In genomic region chr1:246434335-246434734, GRCh38 we compare ENCODE assay signal across 20 cellular contexts.
DNase-seq lines count a peak whose midpoint lies in the region; ATAC-seq and TF ChIP-seq lines count a peak whose summit lies in the region.
"Had no signal": no experiment of that assay in that cellular context is flagged by ENCODE, and none has a peak within 500 bp of the region (broad histone marks: within the 10 kb centered on the region; RNA-seq: fewer than 3 reads in every experiment).

No MANE protein-coding gene starts in this region.

- H3K9me3 ChIP-seq in DND-41 (ENCODE audit: insufficient read depth, low read length, severe bottlenecking), result peaks cover 6% of the 10 kb centered on the region
- H3K9me3 ChIP-seq in Karpas-422 (ENCODE audit: low read length), result peaks cover 9% of the 10 kb centered on the region; the same call in 1 of the 2 replicates
- H3K9me3 ChIP-seq in SJCRH30 (replicated peaks), result no peaks in the 10 kb centered on the region
- peaks cover 25% of the 10 kb centered on the region for H3K9me3 ChIP-seq in endodermal cell (ENCODE audit: control insufficient read depth, low read length)
- H3K9me3 ChIP-seq: A549, BE2C had no signal

- WGBS in endodermal cell (ENCODE audit: insufficient coverage in 1 of 2, insufficient read length in 1 of 2), 2 experiments, result 91 to 95% methylated on average over 3 to 5 of the region's 5 CpGs

- H3K9me3 Mint-ChIP-seq in endodermal cell, result peaks cover 12% of the 10 kb centered on the region
- H3K9me3 Mint-ChIP-seq in activated T-cell treated with anti-CD3 and anti-CD28 coated beads, Interleukin-2, amount 50 U/mL, for 72 hours, result peaks cover 6 to 10% of the 10 kb centered on the region in 2 donors
- peaks cover 13% of the 10 kb centered on the region for H3K9me3 Mint-ChIP-seq in T-helper 2 cell treated with Interferon-gamma antibody and Interleukin-4, amounts not matched to agents 5 μg/mL and 100 μg/mL, for 36 hours

- peaks cover 3% of the 10 kb centered on the region; the same call in 1 of the 2 replicates for H3K4me1 ChIP-seq in DND-41 (ENCODE audit: insufficient read depth, low read length)
- H3K4me1 ChIP-seq in Karpas-422 (ENCODE audit: low read length), result peaks cover 10% of the 10 kb centered on the region
- H3K4me1 ChIP-seq in SJCRH30, result no peaks in the 10 kb centered on the region; the same call in 1 of the 2 replicates
- no peaks in the 10 kb centered on the region for H3K4me1 ChIP-seq in endodermal cell (ENCODE audit: control insufficient read depth, insufficient read depth, low read length)
- H3K4me1 ChIP-seq: BE2C had no signal

- H3K4me1 Mint-ChIP-seq in endodermal cell, result peaks cover 10% of the 10 kb centered on the region
- H3K4me1 Mint-ChIP-seq in activated T-cell treated with anti-CD3 and anti-CD28 coated beads, Interleukin-2, amount 50 U/mL, for 72 hours (ENCODE audit: low read depth), result peaks cover under 1% of the 10 kb centered on the region
- H3K4me1 Mint-ChIP-seq in T-helper 2 cell treated with Interferon-gamma antibody and Interleukin-4, amounts not matched to agents 5 μg/mL and 100 μg/mL, for 36 hours (ENCODE audit: low read depth), result peaks cover 7% of the 10 kb centered on the region

- H3K9me2 ChIP-seq in Karpas-422 (replicated peaks; ENCODE audit: insufficient read depth, low read length), result no peaks in the 10 kb centered on the region

- no peak overlapping the region for H3K4me3 Mint-ChIP-seq in endodermal cell
- H3K4me3 Mint-ChIP-seq in activated T-cell treated with anti-CD3 and anti-CD28 coated beads, Interleukin-2, amount 50 U/mL, for 72 hours, result no peak overlapping the region
- H3K4me3 Mint-ChIP-seq in T-helper 2 cell treated with Interferon-gamma antibody and Interleukin-4, amounts not matched to agents 5 μg/mL and 100 μg/mL, for 36 hours, result no peak overlapping the region

- no peaks in the 10 kb centered on the region for H3K27me3 ChIP-seq in DND-41 (ENCODE audit: insufficient read depth, low read length, poor library complexity)
- H3K27me3 ChIP-seq in Karpas-422 (ENCODE audit: low read length), result no peaks in the 10 kb centered on the region
- H3K27me3 ChIP-seq in SJCRH30, result no peaks in the 10 kb centered on the region
- H3K27me3 ChIP-seq in endodermal cell (ENCODE audit: control insufficient read depth, insufficient read depth, low read length, poor library complexity, severe bottlenecking), result no peaks in the 10 kb centered on the region
- H3K27me3 ChIP-seq: BE2C had no signal

- H3K9ac ChIP-seq in DND-41 (ENCODE audit: low read depth, low read length) (no peak overlapping the region), Karpas-422 (ENCODE audit: low read length) (no peak overlapping the region), endodermal cell (ENCODE audit: extremely low read depth, low read length, poor library complexity, severe bottlenecking) (no peak overlapping the region)

- DNase-seq in DND-41, result no peak
- peak; percentile 44 for DNase-seq in Karpas-422
- DNase-seq in SJCRH30, result peak; percentile 9 to 28
- no peak for DNase-seq in endodermal cell
- no peak for DNase-seq in activated T-cell treated with anti-CD3 and anti-CD28 coated beads, Interleukin-2, amount 50 U/mL, for 72 hours
- DNase-seq in T-helper 2 cell treated with Interferon-gamma antibody and Interleukin-4, amounts not matched to agents 5 μg/mL and 100 μg/mL, for 36 hours (ENCODE audit: low spot score), result no peak
- DNase-seq: BE2C, DMS79 treated with DMSO at 0.1 percent for 48 hours, MM.1S, NCI-H1092, NCI-H1436, NCI-H187 treated with DMSO at 0.1 percent for 48 hours, NCI-H345, NCI-H524, OCI-M1 had no signal

- H3K27ac ChIP-seq in DND-41 (ENCODE audit: low read length) (no peak overlapping the region), Karpas-422 (ENCODE audit: low read length) (no peak overlapping the region), SJCRH30 (no peak overlapping the region), endodermal cell (ENCODE audit: low read depth, low read length) (no peak overlapping the region)

- no peak overlapping the region for H2AFZ ChIP-seq in DND-41 (ENCODE audit: low read depth, low read length)
- no peak overlapping the region for H2AFZ ChIP-seq in Karpas-422 (ENCODE audit: low read length)

- H4K20me1 ChIP-seq in DND-41 (ENCODE audit: insufficient read depth, low read length) (no peaks in the 10 kb centered on the region), Karpas-422 (ENCODE audit: insufficient read depth, low read depth, low read length) (peaks cover 17% of the 10 kb centered on the region)

- no peaks in the 10 kb centered on the region for H3K27me3 Mint-ChIP-seq in endodermal cell (ENCODE audit: insufficient read depth)
- H3K27me3 Mint-ChIP-seq in activated T-cell treated with anti-CD3 and anti-CD28 coated beads, Interleukin-2, amount 50 U/mL, for 72 hours (ENCODE audit: low read depth), result no peaks in the 10 kb centered on the region
- H3K27me3 Mint-ChIP-seq in T-helper 2 cell treated with Interferon-gamma antibody and Interleukin-4, amounts not matched to agents 5 μg/mL and 100 μg/mL, for 36 hours (ENCODE audit: low read depth), result no peaks in the 10 kb centered on the region

- H3K79me2 ChIP-seq in DND-41 (ENCODE audit: insufficient read depth, low read length) (no peaks in the 10 kb centered on the region), Karpas-422 (ENCODE audit: low read length) (no peaks in the 10 kb centered on the region)

- no peak overlapping the region for H3K27ac Mint-ChIP-seq in endodermal cell
- no peak overlapping the region for H3K27ac Mint-ChIP-seq in activated T-cell treated with anti-CD3 and anti-CD28 coated beads, Interleukin-2, amount 50 U/mL, for 72 hours
- H3K27ac Mint-ChIP-seq in T-helper 2 cell treated with Interferon-gamma antibody and Interleukin-4, amounts not matched to agents 5 μg/mL and 100 μg/mL, for 36 hours, result no peak overlapping the region

- H3K4me3 ChIP-seq in DND-41 (ENCODE audit: low read depth in 1 of 2, low read length in 2 of 2) (no peak overlapping the region), Karpas-422 (ENCODE audit: low read length) (no peak overlapping the region), SJCRH30 (no peak overlapping the region), endodermal cell (ENCODE audit: low read length) (peak overlapping the region; percentile 64)
- H3K4me3 ChIP-seq: A549, SK-N-MC had no signal

- H3K4me2 ChIP-seq in DND-41 (ENCODE audit: insufficient read depth, low read length) (no peak overlapping the region), Karpas-422 (ENCODE audit: low read depth, low read length, poor library complexity, severe bottlenecking) (no peak overlapping the region)

- H3K36me3 ChIP-seq in DND-41 (ENCODE audit: insufficient read depth, low read length), result no peaks in the 10 kb centered on the region
- no peaks in the 10 kb centered on the region for H3K36me3 ChIP-seq in Karpas-422 (ENCODE audit: insufficient read depth, low read length)
- no peaks in the 10 kb centered on the region for H3K36me3 ChIP-seq in SJCRH30
- no peaks in the 10 kb centered on the region for H3K36me3 ChIP-seq in endodermal cell (ENCODE audit: control insufficient read depth, insufficient read depth, low read length)
- H3K36me3 ChIP-seq: BE2C had no signal

- no peak for TF ChIP-seq CTCF in DND-41 (IDR thresholded peaks at IDR 0.05; ENCODE audit: borderline replicate concordance, extremely low read depth, low read length, poor library complexity, severe bottlenecking)
- no peak for TF ChIP-seq CTCF in endodermal cell (conservative IDR thresholded peaks at IDR 0.05)

- H3K36me3 Mint-ChIP-seq in endodermal cell (ENCODE audit: low read depth), result peaks cover 9% of the 10 kb centered on the region
- H3K36me3 Mint-ChIP-seq in activated T-cell treated with anti-CD3 and anti-CD28 coated beads, Interleukin-2, amount 50 U/mL, for 72 hours (ENCODE audit: insufficient read depth in 2 of 2), result peaks cover 11 to 22% of the 10 kb centered on the region in 2 donors
- peaks cover 7% of the 10 kb centered on the region for H3K36me3 Mint-ChIP-seq in T-helper 2 cell treated with Interferon-gamma antibody and Interleukin-4, amounts not matched to agents 5 μg/mL and 100 μg/mL, for 36 hours (ENCODE audit: low read depth)

- peak; percentile 29; the same call in 2 of the 3 replicates for ATAC-seq in DND-41 (ENCODE audit: insufficient read depth, low read depth)
- no peak for ATAC-seq in GM19395 (IDR thresholded peaks at IDR 0.05; ENCODE audit: unreplicated experiment)
- ATAC-seq in activated T-cell treated with anti-CD3 and anti-CD28 coated beads, Interleukin-2, amount 50 U/mL, for 72 hours (replicated peaks in 1 of 2), result no peak
- no peak for ATAC-seq in HG03571 (IDR thresholded peaks at IDR 0.05; ENCODE audit: unreplicated experiment)
- ATAC-seq: A549, Right ventricle myocardium inferior had no signal

Comparison
In these comparisons a context has a peak if more than half of its experiments do, and no peak if none do; other contexts are left out.
1. DNase-seq: peak in Karpas-422 (single experiment) and SJCRH30 (2 of 2); none in DND-41 (single experiment), endodermal cell (single experiment), activated T-cell treated with anti-CD3 and anti-CD28 coated beads, Interleukin-2, amount 50 U/mL, for 72 hours (0 of 2) and T-helper 2 cell treated with Interferon-gamma antibody and Interleukin-4, amounts not matched to agents 5 μg/mL and 100 μg/mL, for 36 hours (single experiment).